In the genomic region with DNA sequence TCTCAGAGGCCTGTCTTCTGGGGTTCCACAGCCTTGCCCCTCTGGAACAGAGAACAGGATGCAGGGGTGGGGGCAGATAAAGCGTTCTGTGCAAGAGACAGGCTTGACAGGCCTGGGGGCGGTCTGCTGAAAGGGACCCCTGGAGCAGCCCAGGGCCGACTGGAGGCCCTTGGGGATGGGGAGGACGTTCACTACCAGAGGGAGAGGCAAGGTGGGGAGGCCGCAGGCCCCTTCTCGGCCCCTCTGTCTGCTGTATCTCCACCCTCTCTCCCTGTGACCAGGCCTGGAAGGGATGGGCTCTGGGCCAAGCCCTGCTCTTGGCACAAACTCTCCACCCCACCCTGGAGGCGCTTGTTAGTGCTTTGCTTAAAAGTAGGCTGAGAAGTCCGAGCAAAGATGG, we compare ENCODE assay signal across 23 cellular contexts. TPM values are rescaled to one million over a fixed set of nuclear protein-coding genes. Genes with fewer than 3 reads are reported as not detected.
A peak's percentile ranks its signal among the peaks of the same experiment; 100 is the strongest.
DNase-seq lines count a peak whose midpoint lies in the region; ATAC-seq and TF ChIP-seq lines count a peak whose summit lies in the region.
"Had no signal": no experiment of that assay in that cellular context is flagged by ENCODE, and none has a peak within 500 bp of the region (broad histone marks: within the 10 kb centered on the region; RNA-seq: fewer than 3 reads in every experiment).

No MANE protein-coding gene starts in this region.

- BruUV-seq in Calu3 (replicated peaks; lab: Mats Ljungman, UMichigan), result no TSS peak

- ATAC-seq in heart right ventricle (peak; percentile 22 to 77 (median 56)), sciatic nerve (peak; percentile 61)
- ATAC-seq: activated T-helper 17 cell treated with anti-CD3 and anti-CD28 coated beads, Interleukin-2, amount 50 U/mL, for 72 hours; stimulated activated naive CD8-positive, alpha-beta T cell treated with anti-CD3 and anti-CD28 coated beads, Interleukin-15, Interleukin-2, amounts not matched to agents 100 U/mL and 50 U/mL, for 24 hours had no signal

- peak overlapping the region in 4 of 5 experiments; percentile 9 to 67 (median 48) for H3K27ac Mint-ChIP-seq in brain
- H3K27ac Mint-ChIP-seq in Calu3 (ENCODE audit: unreplicated experiment), result no peak overlapping the region
- H3K27ac Mint-ChIP-seq: activated B cell treated with CpG ODN at 0.5 μM for 24 hours; activated naive CD8-positive, alpha-beta T cell treated with anti-CD3 and anti-CD28 coated beads, Interleukin-2, amount 10 ng/mL, durations not matched to agents 7 days and 5 days; activated T-helper 17 cell treated with anti-CD3 and anti-CD28 coated beads, Interleukin-2, amount 50 U/mL, for 72 hours had no signal

- no peaks in the 10 kb centered on the region for H3K36me3 Mint-ChIP-seq in brain
- H3K36me3 Mint-ChIP-seq in Calu3 (ENCODE audit: insufficient read depth, unreplicated experiment), result peaks cover 4% of the 10 kb centered on the region
- H3K36me3 Mint-ChIP-seq: activated naive CD8-positive, alpha-beta T cell treated with anti-CD3 and anti-CD28 coated beads, Interleukin-2, amount 10 ng/mL, durations not matched to agents 7 days and 5 days; neural progenitor cell had no signal

- H3K4me1 ChIP-seq in BE2C (no peaks in the 10 kb centered on the region), heart right ventricle (peaks cover 15 to 41% (median 29%) of the 10 kb centered on the region in 9 donors), ascending aorta (peaks cover 0 to 4% of the 10 kb centered on the region in 2 donors)
- H3K4me1 ChIP-seq: neural progenitor cell had no signal

- H3K27me3 Mint-ChIP-seq in brain (peaks cover 5% of the 10 kb centered on the region), Calu3 (ENCODE audit: unreplicated experiment) (peaks cover 92% of the 10 kb centered on the region)

- CTCF ChIA-PET in Calu3 (lab: Charles Lee), result no interaction called here

- DNase-seq in BE2C (peak; percentile 30), heart right ventricle (peak; percentile 44 to 67), sciatic nerve (ENCODE audit: low spot score) (peak; percentile 78), Calu3 (no peak), ascending aorta (ENCODE audit: low spot score in 2 of 2) (no peak), amniotic stem cell (lab: John Stamatoyannopoulos, UW) (no peak)
- DNase-seq in stimulated activated CD8-positive, alpha-beta memory T cell treated with anti-CD3 and anti-CD28 coated beads, Interleukin-4, amount 100 ng/mL, for 48 hours, result no peak
- DNase-seq: activated B cell treated with CpG ODN at 0.5 μM for 24 hours; activated CD4-positive, alpha-beta T cell treated with anti-CD3 and anti-CD28 coated beads, Interleukin-2, amount 50 U/mL, for 4 hours; activated CD8-positive, alpha-beta memory T cell treated with anti-CD3 and anti-CD28 coated beads, Interleukin-2, amount 50 U/mL, for 4 hours; activated naive CD8-positive, alpha-beta T cell treated with anti-CD3 and anti-CD28 coated beads, Interleukin-2, amount 10 ng/mL, durations not matched to agents 7 days and 5 days; hippocampal formation; KG1; NCI-H1436 treated with DMSO at 0.1 percent for 48 hours; NCI-H526; stimulated activated CD4-positive, alpha-beta T cell treated with anti-CD3 and anti-CD28 coated beads, Interleukin-4, amount 100 ng/mL, for 1 hour; stimulated activated naive CD8-positive, alpha-beta T cell treated with anti-CD3 and anti-CD28 coated beads, Interleukin-15, Interleukin-2, amounts not matched to agents 100 U/mL and 50 U/mL, for 24 hours; T1000; trophoblast cell had no signal

- H3K4me1 Mint-ChIP-seq in brain (peaks cover 44% of the 10 kb centered on the region), Calu3 (ENCODE audit: low read depth, unreplicated experiment) (peaks cover 5% of the 10 kb centered on the region)
- H3K4me1 Mint-ChIP-seq: activated B cell treated with CpG ODN at 0.5 μM for 24 hours; activated T-helper 17 cell treated with anti-CD3 and anti-CD28 coated beads, Interleukin-2, amount 50 U/mL, for 72 hours had no signal

- H3K9me3 ChIP-seq in BE2C, result no peaks in the 10 kb centered on the region
- H3K9me3 ChIP-seq in heart right ventricle, result no peaks in the 10 kb centered on the region
- H3K9me3 ChIP-seq in ascending aorta, result no peaks in the 10 kb centered on the region

- intact Hi-C loops in heart right ventricle (cut with DNase I), result loop anchor here in 4 of 10 donors (10.0 kb wide), 3 partner anchors 94 to 214 kb away; a partner anchor contains a TSS
- intact Hi-C loops in sciatic nerve (cut with DNase I), result loop anchor here (10.0 kb wide), 1 partner anchor 356 kb away; no protein-coding TSS in a partner anchor
- intact Hi-C loops in Calu3 (cut with micrococcal nuclease; ENCODE audit: unreplicated experiment), result no loop called here
- intact Hi-C loops in ascending aorta (cut with DNase I), result no loop called here

- no peaks in the 10 kb centered on the region for H3K27me3 ChIP-seq in BE2C
- H3K27me3 ChIP-seq in heart right ventricle, result peaks cover 0 to 14% (median 0%) of the 10 kb centered on the region in 7 donors
- H3K27me3 ChIP-seq in ascending aorta, result no peaks in the 10 kb centered on the region

- H3K36me3 ChIP-seq in BE2C (no peaks in the 10 kb centered on the region), heart right ventricle (no peaks in the 10 kb centered on the region), ascending aorta (no peaks in the 10 kb centered on the region)
- H3K36me3 ChIP-seq: neural progenitor cell had no signal

- H3K27ac ChIP-seq in heart right ventricle (peak overlapping the region in 1 of 10 donors; percentile 11), ascending aorta (no peak overlapping the region)
- H3K27ac ChIP-seq: neural progenitor cell had no signal

- H3K4me3 ChIP-seq in BE2C (ENCODE audit: low read depth, low read length), result no peak overlapping the region
- H3K4me3 ChIP-seq in heart right ventricle, result no peak overlapping the region
- no peak overlapping the region for H3K4me3 ChIP-seq in ascending aorta
- H3K4me3 ChIP-seq: neural progenitor cell, smooth muscle cell had no signal

- TF ChIP-seq CTCF in BE2C (IDR thresholded peaks at IDR 0.05; ENCODE audit: low read depth, low read length) (no peak), brain (conservative IDR thresholded peaks at IDR 0.05) (no peak), heart right ventricle (IDR thresholded peaks at IDR 0.05) (no peak), Calu3 (IDR thresholded peaks at IDR 0.05; ENCODE audit: unreplicated experiment) (no peak), ascending aorta (IDR thresholded peaks at IDR 0.05) (no peak)

- H3K9me3 Mint-ChIP-seq in brain (peaks cover 0 to 2% (median 0%) of the 10 kb centered on the region in 5 experiments), Calu3 (ENCODE audit: low read depth, unreplicated experiment) (no peaks in the 10 kb centered on the region)
- H3K9me3 Mint-ChIP-seq: activated B cell treated with CpG ODN at 0.5 μM for 24 hours; activated naive CD8-positive, alpha-beta T cell treated with anti-CD3 and anti-CD28 coated beads, Interleukin-2, amount 10 ng/mL, durations not matched to agents 7 days and 5 days; activated T-helper 17 cell treated with anti-CD3 and anti-CD28 coated beads, Interleukin-2, amount 50 U/mL, for 72 hours; neural progenitor cell had no signal

- WGBS in heart right ventricle, 2 donors, result 42 to 46% methylated on average over 8 of the region's 8 CpGs

- H3K4me3 Mint-ChIP-seq in brain, result peak overlapping the region in 2 of 5 experiments; percentile 19 to 35
- no peak overlapping the region for H3K4me3 Mint-ChIP-seq in Calu3 (ENCODE audit: low read depth, unreplicated experiment)
- H3K4me3 Mint-ChIP-seq: activated B cell treated with CpG ODN at 0.5 μM for 24 hours; activated naive CD8-positive, alpha-beta T cell treated with anti-CD3 and anti-CD28 coated beads, Interleukin-2, amount 10 ng/mL, durations not matched to agents 7 days and 5 days; activated T-helper 17 cell treated with anti-CD3 and anti-CD28 coated beads, Interleukin-2, amount 50 U/mL, for 72 hours; neural progenitor cell had no signal

RNA-seq across cellular contexts. Expression of a gene that starts 27.3 kb away (rescaled TPM):
- not detected for polyA plus RNA-seq in BE2C (2012; ENCODE audit: insufficient read depth, insufficient read length, low read depth)
- 13.9 TPM for polyA plus RNA-seq in brain (ENCODE audit: insufficient read depth, low read depth, low replicate concordance)
- 1 to 10 TPM in 9 of 10 donors, under 1 TPM in 1; 0.89 to 9.2 (median 2.5) TPM for total RNA-seq in heart right ventricle
- polyA plus RNA-seq in heart right ventricle, result 1 to 10 TPM; 3.6 to 5.9 TPM
- 37.4 TPM for total RNA-seq in sciatic nerve
- total RNA-seq in Calu3 (2022), result not detected in 2 replicates
- 8.1 TPM for total RNA-seq in ascending aorta
- total RNA-seq: activated B cell treated with CpG ODN at 0.5 μM for 24 hours; activated naive CD8-positive, alpha-beta T cell treated with anti-CD3 and anti-CD28 coated beads, Interleukin-2, amount 10 ng/mL, durations not matched to agents 7 days and 5 days; activated T-helper 17 cell treated with anti-CD3 and anti-CD28 coated beads, Interleukin-2, amount 50 U/mL, for 72 hours had no signal

Comparison
In these comparisons a context has a peak if more than half of its experiments do, and no peak if none do; other contexts are left out.
1. DNase-seq: peak in BE2C (single experiment), heart right ventricle (2 of 2) and sciatic nerve (single experiment); none in Calu3 (single experiment), ascending aorta (0 of 2), amniotic stem cell (single experiment) and stimulated activated CD8-positive, alpha-beta memory T cell treated with anti-CD3 and anti-CD28 coated beads, Interleukin-4, amount 100 ng/mL, for 48 hours (single experiment).